Comparison of ENCODE assay signal across 8 cellular contexts in genomic region chr11:910044-910588, GRCh38. TPM values are rescaled to one million over a fixed set of nuclear protein-coding genes. Genes with fewer than 3 reads are reported as not detected.
DNase-seq lines count a peak whose midpoint lies in the region; ATAC-seq, FAIRE-seq and TF ChIP-seq lines count a peak whose summit lies in the region.

No MANE protein-coding gene starts in this region.

- no peaks in the 10 kb centered on the region for H3K9me3 Mint-ChIP-seq in activated CD8-positive, alpha-beta T cell treated with anti-CD3 and anti-CD28 coated beads for 36 hours

- H3K27ac Mint-ChIP-seq in activated CD8-positive, alpha-beta T cell treated with anti-CD3 and anti-CD28 coated beads for 36 hours: peak overlapping the region; percentile 87

- no peaks in the 10 kb centered on the region for H3K27me3 Mint-ChIP-seq in activated CD8-positive, alpha-beta T cell treated with anti-CD3 and anti-CD28 coated beads for 36 hours

- H3K9me3 ChIP-seq in small intestine (ENCODE audit: control insufficient read depth, low read depth): no peaks in the 10 kb centered on the region

- H3K36me3 Mint-ChIP-seq in activated CD8-positive, alpha-beta T cell treated with anti-CD3 and anti-CD28 coated beads for 36 hours (ENCODE audit: low read depth): peaks cover 8% of the 10 kb centered on the region

- intact Hi-C loops in activated CD8-positive, alpha-beta T cell treated with anti-CD3 and anti-CD28 coated beads for 36 hours (cut with micrococcal nuclease): no loop called here
- intact Hi-C loops in left cardiac atrium (cut with DNase I): no loop called here

- CTCF ChIA-PET in activated CD8-positive, alpha-beta T cell treated with anti-CD3 and anti-CD28 coated beads for 36 hours (lab: Charles Lee): interaction anchor here (0.6 to 1.6 kb wide), 3 partner anchors 15 to 141 kb away, joined by 3 to 5 read pairs (median 3); partner anchors contain the start of gene AP2A2

- peak overlapping the region; percentile 91 for H3K4me3 ChIP-seq in GM12865 (ENCODE audit: low read depth, low read length)
- peak overlapping the region; percentile 55 to 91 for H3K4me3 ChIP-seq in small intestine (ENCODE audit: low read depth in 1 of 2, low read length in 2 of 2)

- no peak for TF ChIP-seq CTCF in GM12865 (IDR thresholded peaks at IDR 0.05; ENCODE audit: insufficient read depth, low read depth, low read length, missing control alignments)
- TF ChIP-seq CTCF in activated CD8-positive, alpha-beta T cell treated with anti-CD3 and anti-CD28 coated beads for 36 hours (IDR thresholded peaks at IDR 0.05): no peak

- H3K4me1 ChIP-seq in small intestine (ENCODE audit: control insufficient read depth in 2 of 2, insufficient read depth in 1 of 2, low read depth in 1 of 2, low read length in 1 of 2): peaks cover 0 to 2% of the 10 kb centered on the region in 2 donors

- no peak for FAIRE-seq in small intestine (lab: Jason Lieb, UNC)

- H3K4me1 Mint-ChIP-seq in activated CD8-positive, alpha-beta T cell treated with anti-CD3 and anti-CD28 coated beads for 36 hours (ENCODE audit: low read depth): peaks cover 19% of the 10 kb centered on the region

- POLR2A ChIA-PET in activated CD8-positive, alpha-beta T cell treated with anti-CD3 and anti-CD28 coated beads for 36 hours (lab: Charles Lee): interaction anchor here (0.8 to 2.1 kb wide), 7 partner anchors 9 to 67 kb away, joined by 3 to 6 read pairs (median 3); partner anchors contain the start of gene TSPAN4

- H3K4me3 Mint-ChIP-seq in activated CD8-positive, alpha-beta T cell treated with anti-CD3 and anti-CD28 coated beads for 36 hours: peak overlapping the region; percentile 93

- ATAC-seq in HG03095 (IDR thresholded peaks at IDR 0.05; ENCODE audit: unreplicated experiment) (peak; percentile 9), left cardiac atrium (peak; percentile 13 to 16), HG02642 (IDR thresholded peaks at IDR 0.05; ENCODE audit: poor library complexity, unreplicated experiment) (no peak), HG03439 (IDR thresholded peaks at IDR 0.05; ENCODE audit: unreplicated experiment) (no peak)
- ATAC-seq in activated CD8-positive, alpha-beta T cell treated with anti-CD3 and anti-CD28 coated beads for 36 hours: no peak

- no peak overlapping the region for H3K27ac ChIP-seq in small intestine (ENCODE audit: low read depth in 1 of 2, low read length in 1 of 2)

- H3K36me3 ChIP-seq in small intestine (ENCODE audit: control insufficient read depth in 2 of 2, insufficient read depth in 2 of 2, low read length in 2 of 2): no peaks in the 10 kb centered on the region

- WGBS in small intestine, 3 donors: 0 to 2% (median 2%) methylated on average over 30 to 38 of the region's 38 CpGs

- no peaks in the 10 kb centered on the region for H3K27me3 ChIP-seq in small intestine (ENCODE audit: control insufficient read depth in 2 of 2, insufficient read depth in 2 of 2, low read length in 2 of 2)

- DNase-seq in GM12865 (ENCODE audit: low read depth): peak; percentile 24
- DNase-seq in activated CD8-positive, alpha-beta T cell treated with anti-CD3 and anti-CD28 coated beads for 36 hours: peak; percentile 59
- peak; percentile 37 for DNase-seq in left cardiac atrium
- no peak for DNase-seq in small intestine
- no peak for DNase-seq in iPS-NIHi11 (ENCODE audit: low spot score)

RNA-seq across cellular contexts. Expression of gene CHID1, which starts 0.5 kb away (rescaled TPM):
- total RNA-seq in activated CD8-positive, alpha-beta T cell treated with anti-CD3 and anti-CD28 coated beads for 36 hours: 10 to 100 TPM; 69.8 to 72.0 TPM
- total RNA-seq in left cardiac atrium: 10 to 100 TPM; 58.7 to 64.6 TPM
- polyA plus RNA-seq in small intestine: 10 to 100 TPM; 13.6 to 67.1 (median 17.0) TPM

RNA-seq across cellular contexts. Expression of gene AP2A2, which starts 15.6 kb away (rescaled TPM):
- total RNA-seq in activated CD8-positive, alpha-beta T cell treated with anti-CD3 and anti-CD28 coated beads for 36 hours: 10 to 100 TPM; 34.0 to 34.6 TPM
- 10 to 100 TPM; 58.1 to 58.6 TPM for total RNA-seq in left cardiac atrium
- polyA plus RNA-seq in small intestine: 10 to 100 TPM; 30.5 to 47.2 (median 42.7) TPM

Comparison
In these comparisons a context has a peak if more than half of its experiments do, and no peak if none do; other contexts are left out.
1. DNase-seq: peak in GM12865 (single experiment), activated CD8-positive, alpha-beta T cell treated with anti-CD3 and anti-CD28 coated beads for 36 hours (single experiment) and left cardiac atrium (single experiment); none in small intestine (single experiment) and iPS-NIHi11 (single experiment).
2. ATAC-seq: peak in HG03095 (single experiment) and left cardiac atrium (2 of 2); none in activated CD8-positive, alpha-beta T cell treated with anti-CD3 and anti-CD28 coated beads for 36 hours (single experiment), HG02642 (single experiment) and HG03439 (single experiment).